ENCODE assay signal across 10 cellular contexts in the genomic region with DNA sequence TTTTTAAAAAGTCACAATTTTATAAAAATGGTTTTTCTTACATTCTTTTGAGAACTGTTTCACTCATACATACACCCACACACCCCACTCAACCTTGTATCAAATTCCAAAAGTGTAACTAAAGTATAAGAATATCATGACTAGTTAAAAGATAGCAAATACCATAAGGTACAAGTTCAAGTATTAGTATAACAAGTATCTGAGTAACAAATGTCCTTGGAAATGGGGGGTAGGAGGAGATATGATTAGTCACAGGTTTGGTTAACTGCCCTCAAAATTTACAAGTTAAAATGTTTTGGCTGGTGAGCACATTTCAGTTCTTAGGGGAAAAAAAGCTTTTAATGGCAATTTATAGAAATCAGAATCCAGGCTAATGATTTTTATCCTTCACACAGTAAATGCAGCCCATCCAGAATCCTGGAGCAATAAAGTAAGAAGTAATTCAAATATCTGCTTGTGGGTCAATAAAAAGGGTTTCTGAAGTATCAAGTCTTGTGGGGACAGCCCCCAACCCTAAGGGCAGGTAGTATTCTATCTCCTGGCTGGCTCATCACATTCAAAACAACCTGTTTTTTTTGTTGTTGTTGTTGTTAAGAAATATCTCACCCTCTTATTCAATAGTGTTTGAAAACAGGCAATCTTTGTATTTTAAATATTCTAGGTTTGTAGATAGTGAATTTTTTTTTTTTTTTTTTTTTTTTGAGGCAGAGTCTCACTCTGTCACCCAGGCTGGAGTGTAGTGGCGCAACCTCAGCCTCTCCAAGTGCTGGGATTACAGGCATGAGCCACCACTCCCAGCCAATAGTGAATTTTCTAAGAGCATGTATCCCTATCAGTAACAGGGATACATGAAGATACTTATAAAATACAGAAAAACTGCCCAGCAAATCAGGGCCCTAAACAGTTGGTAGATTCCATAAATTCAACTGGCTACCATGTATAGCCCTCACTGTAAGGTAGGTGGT. TPM values are rescaled to one million over a fixed set of nuclear protein-coding genes. Genes with fewer than 3 reads are reported as not detected.
DNase-seq lines count a peak whose midpoint lies in the region; ATAC-seq and TF ChIP-seq lines count a peak whose summit lies in the region.
"Had no signal": no experiment of that assay in that cellular context is flagged by ENCODE, and none has a peak within 500 bp of the region (broad histone marks: within the 10 kb centered on the region; RNA-seq: fewer than 3 reads in every experiment).

No MANE protein-coding gene starts in this region.

- peaks cover 95% of the 10 kb centered on the region for H3K36me3 Mint-ChIP-seq in CD8-positive, alpha-beta T cell
- peaks cover 28% of the 10 kb centered on the region for H3K36me3 Mint-ChIP-seq in activated naive CD8-positive, alpha-beta T cell treated with anti-CD3 and anti-CD28 coated beads for 36 hours
- H3K36me3 Mint-ChIP-seq in naive B cell: peaks cover 4 to 20% of the 10 kb centered on the region in 2 donors

- POLR2A ChIA-PET in CD8-positive, alpha-beta T cell (lab: Charles Lee): no interaction called here

- DNase-seq in AG08395 (ENCODE audit: low spot score) (peak; percentile 37), naive B cell (no peak), NCI-H526 treated with DMSO at 0.1 percent for 48 hours (lab: John Stamatoyannopoulos, UW) (no peak)
- DNase-seq in CD8-positive, alpha-beta T cell: no peak
- no peak for DNase-seq in activated naive CD8-positive, alpha-beta T cell treated with anti-CD3 and anti-CD28 coated beads for 36 hours
- no peak for DNase-seq in activated CD8-positive, alpha-beta memory T cell treated with anti-CD3 and anti-CD28 coated beads for 24 hours
- DNase-seq: stimulated activated CD4-positive, alpha-beta T cell treated with anti-CD3 and anti-CD28 coated beads, Interleukin-12 subunit alpha, Interleukin-12 subunit beta, amount 100 ng/mL, for 4 hours; T-helper 2 cell had no signal

- TF ChIP-seq CTCF in CD8-positive, alpha-beta T cell (IDR thresholded peaks at IDR 0.05): no peak

- no peaks in the 10 kb centered on the region for H3K4me1 ChIP-seq in CD8-positive, alpha-beta T cell (ENCODE audit: insufficient read depth, low read length)

- H3K9me3 Mint-ChIP-seq in CD8-positive, alpha-beta T cell: no peaks in the 10 kb centered on the region
- H3K9me3 Mint-ChIP-seq in activated naive CD8-positive, alpha-beta T cell treated with anti-CD3 and anti-CD28 coated beads for 36 hours: no peaks in the 10 kb centered on the region
- H3K9me3 Mint-ChIP-seq in naive B cell: no peaks in the 10 kb centered on the region

- no peak overlapping the region for H3K27ac ChIP-seq in CD8-positive, alpha-beta T cell (ENCODE audit: low read depth, low read length)

- peaks cover 67% of the 10 kb centered on the region for H3K36me3 ChIP-seq in CD8-positive, alpha-beta T cell (ENCODE audit: insufficient read depth, low read length)

- no peaks in the 10 kb centered on the region for H3K9me3 ChIP-seq in CD8-positive, alpha-beta T cell (ENCODE audit: low read length)

- H3K27ac Mint-ChIP-seq in CD8-positive, alpha-beta T cell: peak overlapping the region; percentile 0
- peak overlapping the region; percentile 44 for H3K27ac Mint-ChIP-seq in activated naive CD8-positive, alpha-beta T cell treated with anti-CD3 and anti-CD28 coated beads for 36 hours
- H3K27ac Mint-ChIP-seq in naive B cell: peak overlapping the region in 4 of 6 donors; percentile 12 to 34 (median 25)

- H3K27me3 Mint-ChIP-seq in CD8-positive, alpha-beta T cell (ENCODE audit: low read depth): no peaks in the 10 kb centered on the region
- H3K27me3 Mint-ChIP-seq in activated naive CD8-positive, alpha-beta T cell treated with anti-CD3 and anti-CD28 coated beads for 36 hours: no peaks in the 10 kb centered on the region
- no peaks in the 10 kb centered on the region for H3K27me3 Mint-ChIP-seq in naive B cell

- CTCF ChIA-PET in CD8-positive, alpha-beta T cell (lab: Charles Lee): no interaction called here

- intact Hi-C loops in CD8-positive, alpha-beta T cell (cut with DNase I, micrococcal nuclease): no loop called here

- peaks cover 11% of the 10 kb centered on the region for H3K4me1 Mint-ChIP-seq in CD8-positive, alpha-beta T cell (ENCODE audit: low read depth)
- peaks cover 21% of the 10 kb centered on the region for H3K4me1 Mint-ChIP-seq in activated naive CD8-positive, alpha-beta T cell treated with anti-CD3 and anti-CD28 coated beads for 36 hours
- H3K4me1 Mint-ChIP-seq in naive B cell: no peaks in the 10 kb centered on the region

- no peaks in the 10 kb centered on the region for H3K27me3 ChIP-seq in CD8-positive, alpha-beta T cell (ENCODE audit: insufficient read depth, low read length)

- H3K4me3 Mint-ChIP-seq in CD8-positive, alpha-beta T cell: no peak overlapping the region
- no peak overlapping the region for H3K4me3 Mint-ChIP-seq in activated naive CD8-positive, alpha-beta T cell treated with anti-CD3 and anti-CD28 coated beads for 36 hours
- H3K4me3 Mint-ChIP-seq in naive B cell: no peak overlapping the region

- H3K4me3 ChIP-seq in CD8-positive, alpha-beta T cell (ENCODE audit: low read depth, low read length): no peak overlapping the region

- ATAC-seq in CD8-positive, alpha-beta T cell: no peak
- ATAC-seq in naive B cell (ENCODE audit: low read depth in 2 of 2) (no peak), GM19455 (IDR thresholded peaks at IDR 0.05; ENCODE audit: unreplicated experiment) (no peak), HG03571 (IDR thresholded peaks at IDR 0.05; ENCODE audit: unreplicated experiment) (no peak)

RNA-seq across cellular contexts. Expression of a gene that starts 14.5 kb away (rescaled TPM):
- total RNA-seq in CD8-positive, alpha-beta T cell: 10 to 100 TPM; 48.2 to 52.5 TPM
- 10 to 100 TPM; 64.6 to 66.3 TPM for total RNA-seq in activated naive CD8-positive, alpha-beta T cell treated with anti-CD3 and anti-CD28 coated beads for 36 hours
- polyA plus RNA-seq in naive B cell (ENCODE audit: low read depth in 6 of 6): 10 to 100 TPM; 63.9 to 87.9 (median 73.0) TPM
